In the genomic region with DNA sequence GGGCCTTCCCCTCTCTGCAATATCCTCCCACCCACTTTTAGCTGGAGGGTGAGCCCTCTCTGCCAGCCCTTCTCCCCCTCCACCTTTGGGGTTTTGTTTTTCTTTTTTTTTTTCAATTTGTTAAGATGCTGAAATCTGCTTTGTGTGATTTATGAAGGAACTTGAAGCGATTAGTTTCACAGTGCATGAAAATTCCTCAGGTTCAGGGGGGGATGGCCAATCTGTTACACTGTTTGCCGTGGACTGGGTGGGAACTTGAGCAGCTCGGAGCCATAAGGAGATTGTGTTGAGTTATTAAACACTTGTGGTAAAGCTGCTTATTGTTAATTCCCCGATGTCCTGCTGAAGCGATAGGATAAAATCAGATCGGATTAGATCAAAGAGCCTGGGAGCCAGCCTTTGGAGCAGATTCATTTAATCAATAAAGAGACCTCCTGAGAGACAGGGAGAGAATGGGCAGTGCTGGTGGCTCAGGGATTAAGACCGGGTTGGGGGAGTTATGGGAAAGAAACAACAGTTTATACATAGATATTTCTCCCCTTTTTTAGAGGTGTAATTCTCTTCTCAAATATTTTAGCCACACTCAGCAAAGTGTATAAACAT, we compare ENCODE assay signal across 10 cellular contexts.
"Had no signal": no experiment of that assay in that cellular context is flagged by ENCODE, and none has a peak within 500 bp of the region (broad histone marks: within the 10 kb centered on the region; RNA-seq: fewer than 3 reads in every experiment).

No MANE protein-coding gene starts in this region.

- H3K36me3 ChIP-seq: neutrophil, upper lobe of left lung had no signal

- H3K27ac Mint-ChIP-seq: activated T-helper 17 cell treated with anti-CD3 and anti-CD28 coated beads, Interleukin-2, amount 50 U/mL, for 72 hours had no signal

- H3K27me3 ChIP-seq: neutrophil, upper lobe of left lung had no signal

- H3K4me3 Mint-ChIP-seq: activated T-helper 17 cell treated with anti-CD3 and anti-CD28 coated beads, Interleukin-2, amount 50 U/mL, for 72 hours; stimulated activated naive CD8-positive, alpha-beta T cell treated with anti-CD3 and anti-CD28 coated beads, Interleukin-15, amount 100 ng/mL, for 72 hours had no signal

- H3K9me3 Mint-ChIP-seq: stimulated activated naive CD8-positive, alpha-beta T cell treated with anti-CD3 and anti-CD28 coated beads, Interleukin-15, amount 100 ng/mL, for 72 hours had no signal

- H3K27ac ChIP-seq: neutrophil, upper lobe of left lung had no signal

- ATAC-seq: activated T-helper 17 cell treated with anti-CD3 and anti-CD28 coated beads, Interleukin-2, amount 50 U/mL, for 72 hours; sciatic nerve; stimulated activated naive CD8-positive, alpha-beta T cell treated with anti-CD3 and anti-CD28 coated beads, Interleukin-15, amount 100 ng/mL, for 72 hours had no signal

- H3K4me1 Mint-ChIP-seq: stimulated activated naive CD8-positive, alpha-beta T cell treated with anti-CD3 and anti-CD28 coated beads, Interleukin-15, amount 100 ng/mL, for 72 hours had no signal

- H3K27me3 Mint-ChIP-seq: activated T-helper 17 cell treated with anti-CD3 and anti-CD28 coated beads, Interleukin-2, amount 50 U/mL, for 72 hours; stimulated activated naive CD8-positive, alpha-beta T cell treated with anti-CD3 and anti-CD28 coated beads, Interleukin-15, amount 100 ng/mL, for 72 hours had no signal

- DNase-seq: activated CD4-positive, CD25-positive, alpha-beta regulatory T cell treated with anti-CD3 and anti-CD28 coated beads, Interleukin-2, amount 50 U/mL, for 72 hours; activated naive CD4-positive, alpha-beta T cell treated with Interleukin-2 at 50 U/mL for 16 hours; activated T-cell treated with anti-CD3 and anti-CD28 coated beads for 4 hours; aorta; stimulated activated naive CD8-positive, alpha-beta T cell treated with anti-CD3 and anti-CD28 coated beads, Interleukin-15, amount 100 ng/mL, for 72 hours; T-helper 9 cell; upper lobe of left lung had no signal

- H3K4me3 ChIP-seq: upper lobe of left lung had no signal

- H3K9me3 ChIP-seq: neutrophil, upper lobe of left lung had no signal
